In the genomic region with DNA sequence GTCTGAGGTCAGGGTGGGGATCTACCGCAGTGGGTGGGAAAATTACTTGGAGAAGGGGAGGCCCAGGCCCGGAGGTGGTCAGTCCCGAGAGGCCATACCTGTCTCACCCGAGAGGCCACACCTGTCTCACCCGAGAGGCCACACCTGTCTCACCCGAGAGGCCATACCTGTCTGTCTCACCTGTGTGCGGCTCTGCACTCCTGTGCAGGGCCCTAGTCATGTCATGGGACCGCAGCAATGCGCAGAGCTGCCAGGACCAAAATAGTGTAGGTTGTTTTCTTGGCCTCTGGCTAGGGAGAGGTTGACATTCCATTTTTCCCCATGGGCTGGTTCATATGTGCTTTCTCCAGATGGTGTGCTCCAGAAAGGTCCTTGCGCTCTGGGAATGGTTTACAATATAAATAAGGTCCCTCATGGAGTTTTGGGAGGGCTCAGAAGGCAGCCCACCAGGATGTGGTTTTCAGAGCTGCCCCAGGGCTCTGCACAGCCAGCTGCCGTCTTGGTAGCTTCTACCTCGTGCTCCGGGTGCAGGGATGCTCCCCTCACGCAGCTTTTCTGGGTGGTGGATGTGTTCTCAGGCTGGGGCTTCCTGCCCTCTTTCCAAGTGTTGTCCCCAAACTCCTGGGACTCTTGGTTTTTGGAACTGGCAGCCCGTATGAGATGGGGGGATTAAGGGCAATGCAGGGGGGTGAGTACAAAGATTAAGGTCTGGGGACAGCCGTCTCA, we compare ENCODE assay signal across 33 cellular contexts. TPM values are rescaled to one million over a fixed set of nuclear protein-coding genes. Genes with fewer than 3 reads are reported as not detected.
DNase-seq lines count a peak whose midpoint lies in the region; FAIRE-seq and TF ChIP-seq lines count a peak whose summit lies in the region.
"Had no signal": no experiment of that assay in that cellular context is flagged by ENCODE, and none has a peak within 500 bp of the region (broad histone marks: within the 10 kb centered on the region; RNA-seq: fewer than 3 reads in every experiment).

No MANE protein-coding gene starts in this region.

- H3K36me3 ChIP-seq in left ventricle myocardium inferior: peaks cover 12% of the 10 kb centered on the region
- no peaks in the 10 kb centered on the region for H3K36me3 ChIP-seq in rectal smooth muscle tissue (ENCODE audit: control insufficient read depth, insufficient read depth, low read length)
- H3K36me3 ChIP-seq in Caco-2 (ENCODE audit: control insufficient read depth, insufficient read depth, low read length): no peaks in the 10 kb centered on the region
- H3K36me3 ChIP-seq: breast epithelium, colonic mucosa, suprapubic skin, WERI-Rb-1 had no signal

- no peak for FAIRE-seq in D721Med (lab: Jason Lieb, UNC)
- FAIRE-seq: A549, GM19239 had no signal

- H3K27me3 ChIP-seq in AG04450 (ENCODE audit: control insufficient read depth, insufficient read depth, low read length) (no peaks in the 10 kb centered on the region), left ventricle myocardium inferior (ENCODE audit: low read depth) (no peaks in the 10 kb centered on the region), rectal smooth muscle tissue (ENCODE audit: control insufficient read depth, insufficient read depth, low read length) (no peaks in the 10 kb centered on the region), Caco-2 (replicated peaks; ENCODE audit: control insufficient read depth, insufficient read depth, low read length) (no peaks in the 10 kb centered on the region; the same call in 1 of the 2 replicates)
- H3K27me3 ChIP-seq: breast epithelium, colonic mucosa, suprapubic skin had no signal

- H3K9ac ChIP-seq in rectal smooth muscle tissue (ENCODE audit: low read length): no peak overlapping the region

- H3K4me3 ChIP-seq in AG04450 (ENCODE audit: low read depth, low read length): no peak overlapping the region
- H3K4me3 ChIP-seq in coronary artery: no peak overlapping the region
- H3K4me3 ChIP-seq in left ventricle myocardium inferior: peak overlapping the region; percentile 14
- no peak overlapping the region for H3K4me3 ChIP-seq in rectal smooth muscle tissue (ENCODE audit: low read length)
- no peak overlapping the region for H3K4me3 ChIP-seq in Caco-2 (ENCODE audit: low read depth, low read length)
- H3K4me3 ChIP-seq: A549, breast epithelium, colonic mucosa, lung, smooth muscle cell, suprapubic skin had no signal

- H3K4me1 Mint-ChIP-seq in Caco-2 (ENCODE audit: low read depth, unreplicated experiment): no peaks in the 10 kb centered on the region
- H3K4me1 Mint-ChIP-seq: CD4-positive, alpha-beta memory T cell; IgD-negative memory B cell had no signal

- H3K27ac ChIP-seq in AG04450 (ENCODE audit: low read depth, low read length) (peak overlapping the region; percentile 2), coronary artery (peak overlapping the region; percentile 73 to 89), left ventricle myocardium inferior (replicated peaks) (peak overlapping the region; percentile 88), rectal smooth muscle tissue (ENCODE audit: low read depth, low read length) (peak overlapping the region; percentile 47)
- H3K27ac ChIP-seq: A549, breast epithelium, colonic mucosa, epithelial cell of prostate, suprapubic skin had no signal

- H3K27me3 Mint-ChIP-seq in Caco-2 (ENCODE audit: insufficient read depth, unreplicated experiment): peaks cover 2% of the 10 kb centered on the region
- H3K27me3 Mint-ChIP-seq: IgD-negative memory B cell had no signal

- BruUV-seq in Caco-2 (replicated peaks; lab: Mats Ljungman, UMichigan): no TSS peak

- intact Hi-C loops in left ventricle myocardium inferior (cut with micrococcal nuclease) (no loop called here), Caco-2 (cut with micrococcal nuclease; ENCODE audit: unreplicated experiment) (no loop called here)

- no peak for DNase-seq in AG04450 (ENCODE audit: low read depth, low spot score)
- DNase-seq in coronary artery (ENCODE audit: low spot score): no peak
- DNase-seq in left ventricle myocardium inferior: no peak
- no peak for DNase-seq in Caco-2
- DNase-seq in DMS 273 treated with DMSO at 0.1 percent for 48 hours (lab: John Stamatoyannopoulos, UW): no peak
- no peak for DNase-seq in D721Med (ENCODE audit: insufficient read length, low spot score)
- DNase-seq in SW 1271 (lab: John Stamatoyannopoulos, UW): no peak
- DNase-seq: activated CD4-positive, alpha-beta T cell treated with anti-CD3 and anti-CD28 coated beads for 4 hours; activated CD8-positive, alpha-beta T cell treated with anti-CD3 and anti-CD28 coated beads, Interleukin-2, amount 10 ng/mL, durations not matched to agents 7 days and 5 days; AML-193; amygdala; CD4-positive, alpha-beta memory T cell; colonic mucosa; effector CD8-positive, alpha-beta T cell; islet precursor cell; NCI-H146; NCI-H510A; PC-3; stimulated activated naive CD4-positive, alpha-beta T cell; T-helper 9 cell; WERI-Rb-1 had no signal

- CTCF ChIA-PET in AG04450 (lab: Charles Lee): no interaction called here
- CTCF ChIA-PET in Caco-2 (lab: Charles Lee): no interaction called here

- no peaks in the 10 kb centered on the region for H3K9me3 Mint-ChIP-seq in Caco-2 (ENCODE audit: unreplicated experiment)
- H3K9me3 Mint-ChIP-seq: activated naive CD4-positive, alpha-beta T cell treated with anti-CD3 and anti-CD28 coated beads, Interleukin-2, amount 50 U/mL, for 72 hours; activated T-helper 2 cell treated with anti-CD3 and anti-CD28 coated beads, Interferon-gamma antibody, Interleukin-2, Interleukin-4, amounts not matched to agents 10 μg/mL and 5 μg/mL and 100 μg/mL, durations not matched to agents 14 hours and 24 hours and 36 hours; CD4-positive, alpha-beta memory T cell; nephron had no signal

- H3K27ac Mint-ChIP-seq in Caco-2 (ENCODE audit: unreplicated experiment): no peak overlapping the region
- H3K27ac Mint-ChIP-seq: activated CD8-positive, alpha-beta T cell treated with anti-CD3 and anti-CD28 coated beads, Interleukin-2, amount 10 ng/mL, durations not matched to agents 7 days and 5 days; activated naive CD4-positive, alpha-beta T cell treated with anti-CD3 and anti-CD28 coated beads, Interleukin-2, amount 50 U/mL, for 72 hours; activated T-helper 2 cell treated with anti-CD3 and anti-CD28 coated beads, Interferon-gamma antibody, Interleukin-2, Interleukin-4, amounts not matched to agents 10 μg/mL and 5 μg/mL and 100 μg/mL, durations not matched to agents 14 hours and 24 hours and 36 hours; CD4-positive, alpha-beta memory T cell; IgD-negative memory B cell; nephron had no signal

- no peaks in the 10 kb centered on the region for H3K36me3 Mint-ChIP-seq in Caco-2 (ENCODE audit: insufficient read depth, unreplicated experiment)
- H3K36me3 Mint-ChIP-seq: activated naive CD4-positive, alpha-beta T cell treated with anti-CD3 and anti-CD28 coated beads, Interleukin-2, amount 50 U/mL, for 72 hours; CD4-positive, alpha-beta memory T cell; IgD-negative memory B cell had no signal

- H3K9me3 ChIP-seq in AG04450 (ENCODE audit: control insufficient read depth, insufficient read depth, low read length): peaks cover 3% of the 10 kb centered on the region; the same call in 1 of the 2 replicates
- H3K9me3 ChIP-seq in left ventricle myocardium inferior (replicated peaks): no peaks in the 10 kb centered on the region
- H3K9me3 ChIP-seq in Caco-2: no peaks in the 10 kb centered on the region
- H3K9me3 ChIP-seq: A549, breast epithelium, colonic mucosa, suprapubic skin had no signal

- H3K4me1 ChIP-seq in left ventricle myocardium inferior (peaks cover 84% of the 10 kb centered on the region), rectal smooth muscle tissue (ENCODE audit: control insufficient read depth, insufficient read depth, low read length) (peaks cover 19% of the 10 kb centered on the region), Caco-2 (peaks cover 6% of the 10 kb centered on the region; the same call in 1 of the 2 replicates)
- H3K4me1 ChIP-seq: A549, breast epithelium, colonic mucosa, suprapubic skin had no signal

- POLR2A ChIA-PET in AG04450 (lab: Yijun Ruan, JAX): no interaction called here
- POLR2A ChIA-PET in Caco-2 (lab: Charles Lee): no interaction called here

- H3K4me3 Mint-ChIP-seq in Caco-2 (ENCODE audit: unreplicated experiment): no peak overlapping the region
- H3K4me3 Mint-ChIP-seq: activated CD8-positive, alpha-beta T cell treated with anti-CD3 and anti-CD28 coated beads, Interleukin-2, amount 10 ng/mL, durations not matched to agents 7 days and 5 days; CD4-positive, alpha-beta memory T cell; IgD-negative memory B cell; nephron had no signal

- TF ChIP-seq CTCF in AG04450 (IDR thresholded peaks at IDR 0.05; ENCODE audit: low read depth, low read length) (no peak), coronary artery (IDR thresholded peaks at IDR 0.05) (no peak), left ventricle myocardium inferior (IDR thresholded peaks at IDR 0.05; ENCODE audit: borderline replicate concordance) (no peak), Caco-2 (IDR thresholded peaks at IDR 0.05; ENCODE audit: insufficient read depth in 1 of 2, low read depth in 1 of 2, low read length in 1 of 2, severe bottlenecking in 1 of 2, unreplicated experiment in 1 of 2) (no peak), D721Med (IDR thresholded peaks at IDR 0.05; ENCODE audit: insufficient read depth, missing control alignments) (no peak)

RNA-seq across cellular contexts. Expression of a gene that starts 58.2 kb away (rescaled TPM):
- 5.9 and 6.3 TPM in 2 replicates for polyA plus RNA-seq in AG04450 (2011; rRNA removed)
- polyA minus RNA-seq in AG04450 (2011; rRNA and poly(A)+ RNA removed): 24.1 and 27.9 TPM in 2 replicates
- total RNA-seq in left ventricle myocardium inferior (137 TPM), Caco-2 (2022) (0.05 TPM in 1 of 2 replicates, not detected in the other)
- total RNA-seq: PC-3 had no signal
- polyA plus RNA-seq: A549 had no signal

Comparison
In these comparisons a context has a peak if more than half of its experiments do, and no peak if none do; other contexts are left out.
1. H3K27ac ChIP-seq: peak in every context shown above with its lines; median percentile 88 in left ventricle myocardium inferior; 81 in coronary artery; 47 in rectal smooth muscle tissue; 2 in AG04450.
2. RNA of a gene that starts 58.2 kb away (total RNA-seq): 137 TPM in left ventricle myocardium inferior (single experiment); 0.05 TPM in Caco-2; every median in the first group is over 100 times any median in the second.